ENCODE assay signal across 8 cellular contexts in genomic region chr12:131896811-131897270, GRCh38. TPM values are rescaled to one million over a fixed set of nuclear protein-coding genes. Genes with fewer than 3 reads are reported as not detected.
DNase-seq lines count a peak whose midpoint lies in the region; ATAC-seq, FAIRE-seq and TF ChIP-seq lines count a peak whose summit lies in the region.

No MANE protein-coding gene starts in this region.

- no peaks in the 10 kb centered on the region for H3K36me3 Mint-ChIP-seq in activated naive CD8-positive, alpha-beta T cell treated with anti-CD3 and anti-CD28 coated beads, Interleukin-2, amount 10 ng/mL, durations not matched to agents 7 days and 5 days
- H3K36me3 Mint-ChIP-seq in stimulated activated memory B cell treated with anti-CD40 and anti-IgM and Interleukin-4, amounts not matched to agents 10 μg/mL and 1 μg/mL and 100 μg/mL, for 72 hours = peaks cover 13% of the 10 kb centered on the region

- H3K27me3 Mint-ChIP-seq in activated naive CD8-positive, alpha-beta T cell treated with anti-CD3 and anti-CD28 coated beads, Interleukin-2, amount 10 ng/mL, durations not matched to agents 7 days and 5 days = no peaks in the 10 kb centered on the region
- no peaks in the 10 kb centered on the region for H3K27me3 Mint-ChIP-seq in stimulated activated memory B cell treated with anti-CD40 and anti-IgM and Interleukin-4, amounts not matched to agents 10 μg/mL and 1 μg/mL and 100 μg/mL, for 72 hours

- POLR2A ChIA-PET in activated naive CD8-positive, alpha-beta T cell treated with anti-CD3 and anti-CD28 coated beads, Interleukin-2, amount 10 ng/mL, durations not matched to agents 7 days and 5 days (lab: Charles Lee) = interaction anchor here (1.1 kb wide), 1 partner anchor 31 kb away, joined by 3 read pairs; no protein-coding TSS in a partner anchor

- WGBS in small intestine, 3 donors = 62 to 81% (median 69%) methylated on average over 14 of the region's 14 CpGs

- TF ChIP-seq CTCF in HL-60 (IDR thresholded peaks at IDR 0.05; ENCODE audit: insufficient read depth, low read length) = no peak

- DNase-seq in HL-60 (ENCODE audit: low read depth in 1 of 2, low spot score in 1 of 2) (peak in 1 of 2 experiments; percentile 76), glomerular visceral epithelial cell (ENCODE audit: extremely low spot score) (no peak), small intestine (no peak), foreskin melanocyte (no peak)
- DNase-seq in activated naive CD8-positive, alpha-beta T cell treated with anti-CD3 and anti-CD28 coated beads, Interleukin-2, amount 10 ng/mL, durations not matched to agents 7 days and 5 days = no peak

- FAIRE-seq in small intestine (lab: Jason Lieb, UNC) = no peak

- H3K36me3 ChIP-seq in small intestine (ENCODE audit: control insufficient read depth in 2 of 2, insufficient read depth in 2 of 2, low read length in 2 of 2) = peaks cover 0 to 4% of the 10 kb centered on the region in 2 donors

- peaks cover 0 to 5% of the 10 kb centered on the region in 2 donors for H3K4me1 ChIP-seq in small intestine (ENCODE audit: control insufficient read depth in 2 of 2, insufficient read depth in 1 of 2, low read depth in 1 of 2, low read length in 1 of 2)

- ATAC-seq in activated naive CD8-positive, alpha-beta T cell treated with anti-CD3 and anti-CD28 coated beads, Interleukin-2, amount 10 ng/mL, durations not matched to agents 7 days and 5 days (ENCODE audit: low read depth) = no peak
- no peak for ATAC-seq in stimulated activated memory B cell treated with anti-CD40 and anti-IgM and Interleukin-4, amounts not matched to agents 10 μg/mL and 1 μg/mL and 100 μg/mL, for 72 hours
- ATAC-seq in GM21576 (IDR thresholded peaks at IDR 0.05; ENCODE audit: unreplicated experiment) = no peak

- H3K4me1 Mint-ChIP-seq in activated naive CD8-positive, alpha-beta T cell treated with anti-CD3 and anti-CD28 coated beads, Interleukin-2, amount 10 ng/mL, durations not matched to agents 7 days and 5 days = peaks cover 12% of the 10 kb centered on the region
- peaks cover 28% of the 10 kb centered on the region for H3K4me1 Mint-ChIP-seq in stimulated activated memory B cell treated with anti-CD40 and anti-IgM and Interleukin-4, amounts not matched to agents 10 μg/mL and 1 μg/mL and 100 μg/mL, for 72 hours

- peak overlapping the region; percentile 56 for H3K27ac Mint-ChIP-seq in activated naive CD8-positive, alpha-beta T cell treated with anti-CD3 and anti-CD28 coated beads, Interleukin-2, amount 10 ng/mL, durations not matched to agents 7 days and 5 days
- peak overlapping the region; percentile 19 for H3K27ac Mint-ChIP-seq in stimulated activated memory B cell treated with anti-CD40 and anti-IgM and Interleukin-4, amounts not matched to agents 10 μg/mL and 1 μg/mL and 100 μg/mL, for 72 hours

- no peaks in the 10 kb centered on the region for H3K9me3 Mint-ChIP-seq in activated naive CD8-positive, alpha-beta T cell treated with anti-CD3 and anti-CD28 coated beads, Interleukin-2, amount 10 ng/mL, durations not matched to agents 7 days and 5 days
- H3K9me3 Mint-ChIP-seq in stimulated activated memory B cell treated with anti-CD40 and anti-IgM and Interleukin-4, amounts not matched to agents 10 μg/mL and 1 μg/mL and 100 μg/mL, for 72 hours = no peaks in the 10 kb centered on the region

- H3K4me3 ChIP-seq in HL-60 (replicated peaks; ENCODE audit: insufficient read depth, low read length) (peak overlapping the region; percentile 64), iPS-18c (ENCODE audit: insufficient read depth, low read depth, low read length) (peak overlapping the region; percentile 61), small intestine (ENCODE audit: low read depth in 1 of 2, low read length in 2 of 2) (peak overlapping the region in 1 of 2 donors; percentile 90)

- H3K9me3 ChIP-seq in iPS-18c (ENCODE audit: control insufficient read depth, insufficient read depth, low read length) (no peaks in the 10 kb centered on the region), small intestine (ENCODE audit: control insufficient read depth, low read depth) (no peaks in the 10 kb centered on the region)

- peak overlapping the region; percentile 66 for H3K27ac ChIP-seq in HL-60 (replicated peaks)
- peak overlapping the region in 1 of 2 donors; percentile 97 for H3K27ac ChIP-seq in small intestine (ENCODE audit: low read depth in 1 of 2, low read length in 1 of 2)

- H3K4me3 Mint-ChIP-seq in activated naive CD8-positive, alpha-beta T cell treated with anti-CD3 and anti-CD28 coated beads, Interleukin-2, amount 10 ng/mL, durations not matched to agents 7 days and 5 days = peak overlapping the region; percentile 63
- H3K4me3 Mint-ChIP-seq in stimulated activated memory B cell treated with anti-CD40 and anti-IgM and Interleukin-4, amounts not matched to agents 10 μg/mL and 1 μg/mL and 100 μg/mL, for 72 hours = peak overlapping the region; percentile 88

- no peaks in the 10 kb centered on the region for H3K27me3 ChIP-seq in HL-60 (ENCODE audit: insufficient read depth, poor library complexity, severe bottlenecking)
- H3K27me3 ChIP-seq in small intestine (ENCODE audit: control insufficient read depth in 2 of 2, insufficient read depth in 2 of 2, low read length in 2 of 2) = no peaks in the 10 kb centered on the region

RNA-seq across cellular contexts. Expression of gene ULK1, which starts 2.4 kb away (rescaled TPM):
- total RNA-seq in activated naive CD8-positive, alpha-beta T cell treated with anti-CD3 and anti-CD28 coated beads, Interleukin-2, amount 10 ng/mL, durations not matched to agents 7 days and 5 days = 10 to 100 TPM; 32.6 to 33.2 TPM
- 10 to 100 TPM; 11.3 to 12.7 (median 12.3) TPM for polyA plus RNA-seq in small intestine

RNA-seq across cellular contexts. Expression of gene PUS1, which starts 32.2 kb away (rescaled TPM):
- 10 to 100 TPM; 45.3 to 48.6 TPM for total RNA-seq in activated naive CD8-positive, alpha-beta T cell treated with anti-CD3 and anti-CD28 coated beads, Interleukin-2, amount 10 ng/mL, durations not matched to agents 7 days and 5 days
- 10 to 100 TPM; 11.6 to 30.0 (median 13.5) TPM for polyA plus RNA-seq in small intestine

RNA-seq across cellular contexts. Expression of gene EP400, which starts 52.9 kb away (rescaled TPM):
- total RNA-seq in activated naive CD8-positive, alpha-beta T cell treated with anti-CD3 and anti-CD28 coated beads, Interleukin-2, amount 10 ng/mL, durations not matched to agents 7 days and 5 days = 10 to 100 TPM; 66.7 to 70.2 TPM
- polyA plus RNA-seq in small intestine = 10 to 100 TPM in 2 of 3 donors, 1 to 10 TPM in 1; 8.6 to 14.3 (median 11.4) TPM
